1 cellular context compared by ENCODE assay signal in the genomic region with DNA sequence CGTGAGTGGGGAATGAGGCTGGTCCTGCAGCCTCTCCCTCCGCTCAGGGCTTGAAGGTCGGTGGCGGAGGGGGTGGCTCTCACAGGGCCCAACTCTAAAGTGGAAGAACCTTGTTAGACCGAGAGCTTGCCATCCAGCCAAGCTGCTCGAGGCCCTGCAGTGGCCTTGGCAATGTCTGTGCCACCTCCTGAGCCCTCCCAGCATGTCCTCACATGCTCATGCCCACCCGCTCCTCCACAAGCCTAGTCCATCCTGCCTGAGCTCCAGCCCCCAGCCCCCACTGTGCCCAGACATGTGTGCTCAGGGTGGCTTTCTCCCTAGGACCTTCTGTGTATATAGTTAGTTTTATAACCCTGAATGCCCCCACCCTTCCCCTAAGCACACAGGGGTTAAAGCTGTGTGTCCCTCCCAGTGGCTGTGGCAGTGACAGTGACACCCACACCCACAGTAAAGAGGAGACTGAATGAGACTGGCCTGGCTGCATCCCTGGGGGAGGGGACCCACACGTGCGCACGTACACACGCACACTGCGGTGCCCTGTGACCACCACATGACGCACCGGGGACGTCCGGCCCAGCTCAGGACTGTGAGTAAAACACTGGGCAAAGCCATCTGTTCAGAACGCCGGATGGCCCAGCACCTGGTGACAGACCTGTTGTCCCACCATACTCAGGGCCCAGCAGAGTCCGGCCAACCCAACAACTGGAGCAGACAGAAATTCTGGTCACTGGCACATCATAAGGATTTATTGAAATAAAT.
TF ChIP-seq lines count a peak whose summit lies in the region.

No MANE protein-coding gene starts in this region.

TF ChIP-seq in K562, 482 proteins besides CTCF, POLR2A, EP300 and RAD21:
- TF ChIP-seq KDM1A (IDR thresholded peaks at IDR 0.05), result no peak
- TF ChIP-seq BHLHE40 (IDR thresholded peaks at IDR 0.05; ENCODE audit: low read length), result peak; percentile 40; the same call in 1 of the 2 replicates
